Comparison of ENCODE assay signal across 16 cellular contexts in genomic region chr11:32266611-32267010, GRCh38.
"Had no signal": no experiment of that assay in that cellular context is flagged by ENCODE, and none has a peak within 500 bp of the region (broad histone marks: within the 10 kb centered on the region; RNA-seq: fewer than 3 reads in every experiment).

No MANE protein-coding gene starts in this region.

- H3K4me1 ChIP-seq: ascending aorta, foreskin keratinocyte, parathyroid adenoma had no signal

- H3K36me3 ChIP-seq: ascending aorta, thoracic aorta had no signal

- ATAC-seq: activated CD8-positive, alpha-beta T cell treated with anti-CD3 and anti-CD28 coated beads, Interleukin-2, amount 10 ng/mL, durations not matched to agents 7 days and 5 days; foreskin keratinocyte; stimulated activated effector memory CD8-positive, alpha-beta T cell treated with anti-CD3 and anti-CD28 coated beads, Interleukin-12 subunit alpha, Interleukin-12 subunit beta, amount 100 ng/mL, for 72 hours; T-cell had no signal

- H3K27me3 ChIP-seq: ascending aorta, foreskin keratinocyte had no signal

- H3K4me3 ChIP-seq: ascending aorta, lung, thoracic aorta had no signal

- H3K9me3 ChIP-seq: ascending aorta, SK-N-SH, thoracic aorta had no signal

- DNase-seq: activated CD4-positive, alpha-beta T cell treated with anti-CD3 and anti-CD28 coated beads for 4 hours; activated CD8-positive, alpha-beta memory T cell treated with anti-CD3 and anti-CD28 coated beads, Interleukin-2, amount 50 U/mL, for 4 hours; activated CD8-positive, alpha-beta T cell treated with anti-CD3 and anti-CD28 coated beads, Interleukin-2, amount 10 ng/mL, durations not matched to agents 7 days and 5 days; activated gamma-delta T cell treated with Interleukin-2 at 50 U/mL for 16 hours; activated naive CD8-positive, alpha-beta T cell treated with anti-CD3 and anti-CD28 coated beads, Interleukin-2, amount 10 ng/mL, durations not matched to agents 7 days and 5 days; activated T-cell treated with anti-CD3 and anti-CD28 coated beads, Interleukin-2, amount 50 U/mL, for 72 hours; foreskin keratinocyte; left cardiac atrium; SK-N-SH; T-cell; T1000 had no signal

- H3K27ac ChIP-seq: ascending aorta, foreskin keratinocyte, parathyroid adenoma, thoracic aorta had no signal
